Comparison of ENCODE assay signal across 8 cellular contexts in genomic region chr14:54366726-54367707, GRCh38. TPM values are rescaled to one million over a fixed set of nuclear protein-coding genes. Genes with fewer than 3 reads are reported as not detected.
DNase-seq lines count a peak whose midpoint lies in the region; ATAC-seq and TF ChIP-seq lines count a peak whose summit lies in the region.

No MANE protein-coding gene starts in this region.

- H3K4me1 Mint-ChIP-seq in naive B cell: peaks cover 0 to 4% (median 0%) of the 10 kb centered on the region in 3 donors

- H3K36me3 ChIP-seq in DND-41 (ENCODE audit: insufficient read depth, low read length): no peaks in the 10 kb centered on the region

- no peaks in the 10 kb centered on the region for H4K20me1 ChIP-seq in DND-41 (ENCODE audit: insufficient read depth, low read length)

- ATAC-seq in DND-41 (ENCODE audit: insufficient read depth, low read depth) (peak; percentile 88), GM21786 (IDR thresholded peaks at IDR 0.05; ENCODE audit: unreplicated experiment) (peak; percentile 85), naive B cell (ENCODE audit: low read depth in 2 of 2) (peak; percentile 73 to 75)

- no peak overlapping the region for H3K4me3 Mint-ChIP-seq in naive B cell

- H3K4me1 ChIP-seq in DND-41 (ENCODE audit: insufficient read depth, low read length): no peaks in the 10 kb centered on the region

- H3K27ac Mint-ChIP-seq in naive B cell: peak overlapping the region in 2 of 6 donors; percentile 23 to 52

- no peaks in the 10 kb centered on the region for H3K27me3 ChIP-seq in DND-41 (ENCODE audit: insufficient read depth, low read length, poor library complexity)

- H2AFZ ChIP-seq in DND-41 (ENCODE audit: low read depth, low read length): no peak overlapping the region

- H3K79me2 ChIP-seq in DND-41 (ENCODE audit: insufficient read depth, low read length): no peaks in the 10 kb centered on the region

- H3K9ac ChIP-seq in DND-41 (ENCODE audit: low read depth, low read length): no peak overlapping the region

- TF ChIP-seq CTCF in DND-41 (IDR thresholded peaks at IDR 0.05; ENCODE audit: borderline replicate concordance, extremely low read depth, low read length, poor library complexity, severe bottlenecking) (peak; percentile 73), VCaP (conservative IDR thresholded peaks at IDR 0.05) (peak; percentile 79)

- no peaks in the 10 kb centered on the region for H3K9me3 Mint-ChIP-seq in naive B cell

- H3K27me3 Mint-ChIP-seq in naive B cell: peaks cover 5 to 18% (median 7%) of the 10 kb centered on the region in 3 donors

- no peak overlapping the region for H3K4me3 ChIP-seq in DND-41 (ENCODE audit: low read depth in 1 of 2, low read length in 2 of 2)

- H3K36me3 Mint-ChIP-seq in naive B cell: no peaks in the 10 kb centered on the region

- H3K9me3 ChIP-seq in DND-41 (ENCODE audit: insufficient read depth, low read length, severe bottlenecking): no peaks in the 10 kb centered on the region

- DNase-seq in DND-41: peak; percentile 42
- peak; percentile 33 for DNase-seq in NCI-H1092 (lab: John Stamatoyannopoulos, UW)
- DNase-seq in fibroblast of gingiva (ENCODE audit: low read depth): peak; percentile 59
- peak; percentile 19 for DNase-seq in naive B cell
- DNase-seq in NCI-H2029 (lab: John Stamatoyannopoulos, UW): no peak
- DNase-seq in NK-92 treated with Interleukin-12 subunit alpha and Interleukin-12 subunit beta, amount 100 ng/mL, for 24 hours (lab: John Stamatoyannopoulos, UW): no peak

- no peak overlapping the region for H3K4me2 ChIP-seq in DND-41 (ENCODE audit: insufficient read depth, low read length)

- H3K27ac ChIP-seq in DND-41 (ENCODE audit: low read length) (no peak overlapping the region), VCaP (no peak overlapping the region)

RNA-seq across cellular contexts. Expression of gene CDKN3, which starts 29.8 kb away (rescaled TPM):
- 1 to 10 TPM in 5 of 6 donors, not detected in 1; 1.1 to 2.3 (median 1.2) TPM for polyA plus RNA-seq in naive B cell (ENCODE audit: low read depth in 6 of 6)

Comparison
In these comparisons a context has a peak if more than half of its experiments do, and no peak if none do; other contexts are left out.
1. DNase-seq: peak in DND-41 (single experiment), NCI-H1092 (single experiment), fibroblast of gingiva (single experiment) and naive B cell (single experiment); none in NCI-H2029 (single experiment) and NK-92 treated with Interleukin-12 subunit alpha and Interleukin-12 subunit beta, amount 100 ng/mL, for 24 hours (single experiment).
2. Peak in every context shown above with its lines, with median percentiles within 50 percentile points of each other: ATAC-seq.